In the genomic region with DNA sequence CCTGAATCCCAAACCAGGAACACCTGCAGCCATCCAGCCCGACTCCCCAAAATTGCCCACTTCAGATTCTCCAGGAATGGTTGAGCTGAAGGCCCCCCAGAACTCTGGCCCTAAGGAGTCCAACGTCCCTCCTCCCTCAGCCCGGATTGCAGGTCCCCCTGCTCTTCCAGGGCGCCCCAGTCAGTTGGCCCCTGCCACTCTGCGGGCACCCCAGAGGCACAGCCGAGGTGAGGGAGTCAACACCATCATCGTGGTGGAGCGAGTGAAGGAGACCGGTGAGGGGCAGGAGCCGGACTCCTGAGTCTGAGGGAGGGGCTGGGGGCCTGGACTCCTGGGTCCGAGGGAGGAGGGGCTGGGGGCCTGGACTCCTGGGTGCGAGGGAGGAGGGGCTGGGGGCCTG, we compare ENCODE assay signal across 16 cellular contexts. TPM values are rescaled to one million over a fixed set of nuclear protein-coding genes. Genes with fewer than 3 reads are reported as not detected.
DNase-seq lines count a peak whose midpoint lies in the region; ATAC-seq and TF ChIP-seq lines count a peak whose summit lies in the region.
"Had no signal": no experiment of that assay in that cellular context is flagged by ENCODE, and none has a peak within 500 bp of the region (broad histone marks: within the 10 kb centered on the region; RNA-seq: fewer than 3 reads in every experiment).

No MANE protein-coding gene starts in this region.

- H3K36me3 Mint-ChIP-seq in central memory CD8-positive, alpha-beta T cell (ENCODE audit: insufficient read depth) = peaks cover 4% of the 10 kb centered on the region
- H3K36me3 Mint-ChIP-seq in naive thymus-derived CD8-positive, alpha-beta T cell = peaks cover 0 to 11% (median 4%) of the 10 kb centered on the region in 3 donors

- no peak overlapping the region for H3K14ac ChIP-seq in IMR-90 (replicated peaks; ENCODE audit: low read depth, low read length)

- no peak overlapping the region for H2BK15ac ChIP-seq in IMR-90 (ENCODE audit: low read depth, low read length)

- H3K9ac ChIP-seq in BLaER1 = no peak overlapping the region
- no peak overlapping the region for H3K9ac ChIP-seq in IMR-90 (ENCODE audit: low read depth, low read length)
- H3K9ac ChIP-seq: KMS-11 had no signal

- no peak overlapping the region for H3K4ac ChIP-seq in IMR-90 (ENCODE audit: low read depth, low read length)

- no TSS peak for BruUV-seq in IMR-90 (replicated peaks; lab: Mats Ljungman, UMichigan)

- no CpG with 5 or more reads among the region's 12 CpGs for WGBS in IMR-90 (ENCODE audit: extremely low coverage in 2 of 2, insufficient read length in 1 of 2), 2 experiments
- 35% methylated on average over 6 of the region's 12 CpGs for WGBS in right lobe of liver (ENCODE audit: insufficient coverage, low coverage, low lambda C conversion rate, missing lambda C conversion rate)

- no peaks in the 10 kb centered on the region for H3K9me3 Mint-ChIP-seq in central memory CD8-positive, alpha-beta T cell
- H3K9me3 Mint-ChIP-seq in naive thymus-derived CD8-positive, alpha-beta T cell = peaks cover 0 to 5% (median 0%) of the 10 kb centered on the region in 9 donors

- no peak overlapping the region for H2BK120ac ChIP-seq in IMR-90 (ENCODE audit: low read depth, low read length)

- H4K8ac ChIP-seq in IMR-90 (ENCODE audit: low read depth in 2 of 2, low read length in 2 of 2) = no peak overlapping the region

- H3K36me3 ChIP-seq in BLaER1 (no peaks in the 10 kb centered on the region), IMR-90 (ENCODE audit: control insufficient read depth, insufficient read depth, low read length) (no peaks in the 10 kb centered on the region), right lobe of liver (no peaks in the 10 kb centered on the region)
- H3K36me3 ChIP-seq: MG63 had no signal

- H3K9me3 ChIP-seq in BLaER1 (peaks cover 8% of the 10 kb centered on the region), IMR-90 (ENCODE audit: control insufficient read depth, insufficient read depth, low read length) (peaks cover 10% of the 10 kb centered on the region), right lobe of liver (no peaks in the 10 kb centered on the region)
- H3K9me3 ChIP-seq: MG63 had no signal

- H2AK9ac ChIP-seq in IMR-90 (replicated peaks; ENCODE audit: low read depth, low read length, poor library complexity) = no peak overlapping the region

- POLR2A ChIA-PET in IMR-90 (lab: Charles Lee; ENCODE audit: unreplicated experiment) = no interaction called here
- POLR2A ChIA-PET in naive thymus-derived CD8-positive, alpha-beta T cell (lab: Charles Lee) = interaction anchor here (0.7 to 1.4 kb wide), 4 partner anchors 9 to 21 kb away, joined by 3 to 6 read pairs (median 4); no protein-coding TSS in a partner anchor

- H4K20me1 ChIP-seq in BLaER1 (peaks cover 25% of the 10 kb centered on the region), IMR-90 (ENCODE audit: insufficient read depth, low read length) (no peaks in the 10 kb centered on the region)

- TF ChIP-seq CTCF in IMR-90 (conservative IDR thresholded peaks at IDR 0.05; ENCODE audit: low read depth, low read length) (no peak), right lobe of liver (IDR thresholded peaks at IDR 0.05) (no peak)

- in situ Hi-C loops in IMR-90 (cut with MboI; ENCODE audit: low sequenced_read_pairs) = no loop called here

- no peak overlapping the region for H2BK20ac ChIP-seq in IMR-90 (ENCODE audit: low read depth, low read length)

- peak overlapping the region; percentile 63 for H2AFZ ChIP-seq in IMR-90 (replicated peaks; ENCODE audit: low read length, poor library complexity)

- H3K4me2 ChIP-seq in BLaER1 (0 out of 2 replicates have a peak overlapping the region, but pooled peaks have one; percentile 54), IMR-90 (ENCODE audit: low read depth, low read length) (no peak overlapping the region)
- H3K4me2 ChIP-seq: KMS-11 had no signal

- no peak overlapping the region for H4K91ac ChIP-seq in IMR-90 (ENCODE audit: insufficient read depth, low read depth, low read length)

- CTCF ChIA-PET in IMR-90 (lab: Yijun Ruan, JAX) = no interaction called here

- H3K4me1 Mint-ChIP-seq in central memory CD8-positive, alpha-beta T cell = peaks cover 62% of the 10 kb centered on the region
- H3K4me1 Mint-ChIP-seq in naive thymus-derived CD8-positive, alpha-beta T cell = peaks cover 50 to 64% (median 60%) of the 10 kb centered on the region in 4 donors

- no peak overlapping the region for H3K23ac ChIP-seq in IMR-90 (ENCODE audit: low read depth, low read length)

- no peaks in the 10 kb centered on the region for H3K9me1 ChIP-seq in IMR-90 (ENCODE audit: insufficient read depth, low read length)

- no peak overlapping the region for H3K27ac ChIP-seq in BLaER1
- no peak overlapping the region for H3K27ac ChIP-seq in IMR-90 (ENCODE audit: insufficient read depth, low read length)
- H3K27ac ChIP-seq in right lobe of liver = no peak overlapping the region
- H3K27ac ChIP-seq: KMS-11 had no signal

- H3K4me3 ChIP-seq in BLaER1 = no peak overlapping the region
- H3K4me3 ChIP-seq in IMR-90 (ENCODE audit: insufficient read depth, low read depth, low read length) = no peak overlapping the region
- no peak overlapping the region for H3K4me3 ChIP-seq in right lobe of liver
- H3K4me3 ChIP-seq: MG63 had no signal

- peaks cover 100% of the 10 kb centered on the region for H3K27me3 Mint-ChIP-seq in central memory CD8-positive, alpha-beta T cell
- peaks cover 57 to 97% (median 73%) of the 10 kb centered on the region in 5 donors for H3K27me3 Mint-ChIP-seq in naive thymus-derived CD8-positive, alpha-beta T cell

- H2AK5ac ChIP-seq in IMR-90 (ENCODE audit: low read depth, low read length) = no peak overlapping the region

- H3K27me3 ChIP-seq in BLaER1 (peaks cover 100% of the 10 kb centered on the region), IMR-90 (ENCODE audit: control insufficient read depth, insufficient read depth, low read length) (peaks cover 94% of the 10 kb centered on the region), right lobe of liver (peaks cover 11 to 19% of the 10 kb centered on the region in 2 donors)

- TF ChIP-seq POLR2A in IMR-90 (IDR thresholded peaks at IDR 0.05; ENCODE audit: low read depth, low read length) (no peak), right lobe of liver (IDR thresholded peaks at IDR 0.05) (no peak)

- no peak overlapping the region for H2BK5ac ChIP-seq in IMR-90 (ENCODE audit: low read depth, low read length, poor library complexity, severe bottlenecking)

- no peaks in the 10 kb centered on the region for H3K79me1 ChIP-seq in IMR-90 (ENCODE audit: low read depth in 1 of 2, low read length in 2 of 2)

- dilution Hi-C loops in IMR-90 (cut with HindIII; ENCODE audit: low sequenced_read_pairs, unreplicated experiment) = no loop called here

- no peak overlapping the region for H4K5ac ChIP-seq in IMR-90 (ENCODE audit: low read depth, low read length)

- peaks cover 75% of the 10 kb centered on the region for H3K4me1 ChIP-seq in BLaER1
- H3K4me1 ChIP-seq in IMR-90 (ENCODE audit: control insufficient read depth, insufficient read depth, low read length) = peaks cover 2% of the 10 kb centered on the region; the same call in 1 of the 2 replicates
- peaks cover 0 to 2% (median 0%) of the 10 kb centered on the region in 4 donors for H3K4me1 ChIP-seq in right lobe of liver

- intact Hi-C loops in IMR-90 (cut with micrococcal nuclease) (no loop called here), right lobe of liver (cut with DNase I) (no loop called here)

- H3K27ac Mint-ChIP-seq in central memory CD8-positive, alpha-beta T cell (ENCODE audit: low read depth) = no peak overlapping the region
- peak overlapping the region in 3 of 10 donors; percentile 41 to 59 (median 47) for H3K27ac Mint-ChIP-seq in naive thymus-derived CD8-positive, alpha-beta T cell

- no peak overlapping the region for H3K56ac ChIP-seq in IMR-90 (ENCODE audit: extremely low read depth, insufficient read depth, low read length)

- no peak overlapping the region for H3K18ac ChIP-seq in IMR-90 (ENCODE audit: low read depth, low read length)

- DNase-seq in IMR-90 (no peak), right lobe of liver (no peak)
- DNase-seq in central memory CD8-positive, alpha-beta T cell (ENCODE audit: low spot score in 2 of 2) = no peak
- DNase-seq in naive thymus-derived CD8-positive, alpha-beta T cell = no peak
- DNase-seq: C1 segment of cervical spinal cord, DMS153, EL, MG63, NCI-H1105, NCI-H187, SHP77 had no signal

- TF ChIP-seq RAD21 in IMR-90 (IDR thresholded peaks at IDR 0.05; ENCODE audit: low read length) = no peak

- peak overlapping the region; percentile 53 for H3K4me3 Mint-ChIP-seq in central memory CD8-positive, alpha-beta T cell
- H3K4me3 Mint-ChIP-seq in naive thymus-derived CD8-positive, alpha-beta T cell = peak overlapping the region in 6 of 10 donors; percentile 12 to 66 (median 34)

- no peak for ATAC-seq in IMR-90 (ENCODE audit: low read depth)
- no peak for ATAC-seq in central memory CD8-positive, alpha-beta T cell (replicated peaks; ENCODE audit: extremely low read depth, poor library complexity, severe bottlenecking)
- ATAC-seq in naive thymus-derived CD8-positive, alpha-beta T cell = no peak
- no peak for ATAC-seq in HG03442 (IDR thresholded peaks at IDR 0.05; ENCODE audit: unreplicated experiment)
- ATAC-seq in GM18498 (IDR thresholded peaks at IDR 0.05; ENCODE audit: unreplicated experiment) = no peak
- ATAC-seq in right lobe of liver = no peak
- ATAC-seq in HG03139 (IDR thresholded peaks at IDR 0.05; ENCODE audit: unreplicated experiment) = no peak

RNA-seq across cellular contexts. Expression of gene GFY, which starts 2.2 kb away (rescaled TPM):
- total RNA-seq in IMR-90 (2012; rRNA removed) (not detected in 2 replicates), right lobe of liver (not detected)
- not detected in 2 replicates for polyA plus RNA-seq in IMR-90 (2012; rRNA removed)
- polyA plus RNA-seq in IMR-90 (2012; cell fraction: cytosol; rRNA removed) = not detected in 2 replicates
- not detected in 2 replicates for polyA plus RNA-seq in IMR-90 (2012; cell fraction: nucleus; rRNA removed; ENCODE audit: low replicate concordance)
- total RNA-seq in naive thymus-derived CD8-positive, alpha-beta T cell = not detected
- not detected for polyA plus RNA-seq in naive thymus-derived CD8-positive, alpha-beta T cell

RNA-seq across cellular contexts. Expression of gene PTH2, which starts 4.1 kb away (rescaled TPM):
- total RNA-seq in IMR-90 (2012; rRNA removed) (not detected in 2 replicates), right lobe of liver (not detected)
- not detected in 2 replicates for polyA plus RNA-seq in IMR-90 (2012; rRNA removed)
- not detected in 2 replicates for polyA plus RNA-seq in IMR-90 (2012; cell fraction: cytosol; rRNA removed)
- polyA plus RNA-seq in IMR-90 (2012; cell fraction: nucleus; rRNA removed; ENCODE audit: low replicate concordance) = not detected in 2 replicates
- not detected for total RNA-seq in naive thymus-derived CD8-positive, alpha-beta T cell
- not detected for polyA plus RNA-seq in naive thymus-derived CD8-positive, alpha-beta T cell

RNA-seq across cellular contexts. Expression of gene SLC17A7, which starts 14.0 kb away (rescaled TPM):
- total RNA-seq in IMR-90 (2012; rRNA removed) = not detected in 2 replicates
- 0.03 TPM in 1 of 2 replicates, not detected in the other for polyA plus RNA-seq in IMR-90 (2012; rRNA removed)
- polyA plus RNA-seq in IMR-90 (2012; cell fraction: cytosol; rRNA removed) = 0.04 TPM in 1 of 2 replicates, not detected in the other
- polyA plus RNA-seq in IMR-90 (2012; cell fraction: nucleus; rRNA removed; ENCODE audit: low replicate concordance) = 0.21 and 0.24 TPM in 2 replicates
- under 1 TPM; 0.27 to 0.73 TPM for total RNA-seq in naive thymus-derived CD8-positive, alpha-beta T cell
- polyA plus RNA-seq in naive thymus-derived CD8-positive, alpha-beta T cell = not detected
- under 1 TPM in 1 of 6 experiments, not detected in 5; 0.13 TPM for total RNA-seq in right lobe of liver

RNA-seq across cellular contexts. Expression of gene PIH1D1, which starts 24.3 kb away (rescaled TPM):
- total RNA-seq in IMR-90 (2012; rRNA removed) = 122 and 125 TPM in 2 replicates
- 76.8 and 77.9 TPM in 2 replicates for polyA plus RNA-seq in IMR-90 (2012; rRNA removed)
- 69.5 and 71.7 TPM in 2 replicates for polyA plus RNA-seq in IMR-90 (2012; cell fraction: cytosol; rRNA removed)
- polyA plus RNA-seq in IMR-90 (2012; cell fraction: nucleus; rRNA removed; ENCODE audit: low replicate concordance) = 123 and 140 TPM in 2 replicates
- total RNA-seq in naive thymus-derived CD8-positive, alpha-beta T cell = 100 to 1,000 TPM; 157 to 179 TPM
- polyA plus RNA-seq in naive thymus-derived CD8-positive, alpha-beta T cell = 10 to 100 TPM; 85.3 to 88.9 (median 86.7) TPM
- 10 to 100 TPM; 37.4 to 57.7 (median 43.4) TPM for total RNA-seq in right lobe of liver

RNA-seq across cellular contexts. Expression of gene ALDH16A1, which starts 25.7 kb away (rescaled TPM):
- total RNA-seq in IMR-90 (2012; rRNA removed) (10.4 and 11.4 TPM in 2 replicates), right lobe of liver (10 to 100 TPM; 14.4 to 29.6 (median 19.8) TPM)
- polyA plus RNA-seq in IMR-90 (2012; rRNA removed) = 12.1 and 12.9 TPM in 2 replicates
- 8.5 and 12.7 TPM in 2 replicates for polyA plus RNA-seq in IMR-90 (2012; cell fraction: cytosol; rRNA removed)
- 15.2 and 58.9 TPM in 2 replicates for polyA plus RNA-seq in IMR-90 (2012; cell fraction: nucleus; rRNA removed; ENCODE audit: low replicate concordance)
- total RNA-seq in naive thymus-derived CD8-positive, alpha-beta T cell = 10 to 100 TPM; 44.3 to 44.4 TPM
- 10 to 100 TPM; 28.3 to 38.0 (median 30.1) TPM for polyA plus RNA-seq in naive thymus-derived CD8-positive, alpha-beta T cell
